ENCODE assay signal across 14 cellular contexts in the genomic region with DNA sequence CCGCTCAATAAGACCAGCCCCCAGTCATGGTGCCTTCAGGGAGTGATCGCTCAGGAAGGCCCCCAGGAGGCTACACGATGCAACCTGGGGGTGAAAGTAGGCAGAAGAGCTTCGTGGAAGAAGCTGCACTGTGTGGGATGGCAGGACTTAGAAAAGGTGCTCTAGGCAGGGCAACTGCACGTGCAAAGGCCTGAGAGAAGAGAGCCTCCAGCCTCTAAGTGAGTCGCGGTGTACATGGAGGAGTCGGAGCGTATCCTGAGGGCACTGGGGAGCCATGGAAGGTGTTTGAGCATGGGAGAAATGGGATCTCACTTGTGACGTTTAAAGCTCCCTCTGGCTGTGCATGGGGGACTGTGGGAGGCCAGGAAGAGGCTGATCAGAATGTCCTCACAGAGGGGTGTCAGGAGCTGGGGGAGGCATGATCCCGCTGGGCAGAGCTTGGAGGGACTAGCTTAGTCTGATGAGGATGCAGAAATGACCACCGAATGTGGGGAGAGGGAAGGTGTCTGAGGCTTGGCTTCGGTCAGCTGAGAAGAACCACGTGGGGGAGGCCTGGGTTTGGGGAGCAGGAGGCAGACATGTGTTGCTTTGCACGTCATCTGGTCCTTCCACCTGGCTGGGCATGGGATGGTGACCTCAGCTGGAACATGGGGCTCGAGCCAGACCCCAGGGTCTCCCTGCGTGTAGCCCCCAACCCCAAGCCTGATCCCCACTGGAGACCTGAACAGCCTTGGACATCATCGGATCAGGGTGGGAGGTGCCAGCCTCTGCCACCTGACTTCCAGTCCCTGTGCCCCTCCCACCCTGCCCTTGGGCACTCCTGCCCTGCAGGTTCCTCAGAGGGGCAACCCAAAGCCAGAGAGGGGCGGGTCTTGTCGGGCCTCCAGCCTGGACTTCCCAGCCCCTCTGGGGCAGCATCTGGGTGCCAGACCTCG. TPM values are rescaled to one million over a fixed set of nuclear protein-coding genes. Genes with fewer than 3 reads are reported as not detected.
A peak's percentile ranks its signal among the peaks of the same experiment; 100 is the strongest.
DNase-seq lines count a peak whose midpoint lies in the region; ATAC-seq and TF ChIP-seq lines count a peak whose summit lies in the region.
"Had no signal": no experiment of that assay in that cellular context is flagged by ENCODE, and none has a peak within 500 bp of the region (broad histone marks: within the 10 kb centered on the region; RNA-seq: fewer than 3 reads in every experiment).

No MANE protein-coding gene starts in this region.

- peak overlapping the region; percentile 9 for H3K4me3 Mint-ChIP-seq in activated naive CD8-positive, alpha-beta T cell
- H3K4me3 Mint-ChIP-seq in activated naive CD8-positive, alpha-beta T cell treated with anti-CD3 and anti-CD28 coated beads, Interleukin-2, amount 50 U/mL, for 24 hours = no peak overlapping the region
- H3K4me3 Mint-ChIP-seq in brain (peak overlapping the region; percentile 87 to 95 (median 90)), type B pancreatic cell (peak overlapping the region; percentile 60), endothelial cell (ENCODE audit: unreplicated experiment) (no peak overlapping the region)
- H3K4me3 Mint-ChIP-seq: activated CD4-positive, alpha-beta memory T cell treated with anti-CD3 and anti-CD28 coated beads, Interleukin-2, amount 10 ng/mL, durations not matched to agents 7 days and 5 days had no signal

- peaks cover 36% of the 10 kb centered on the region for H3K27me3 Mint-ChIP-seq in activated naive CD8-positive, alpha-beta T cell
- H3K27me3 Mint-ChIP-seq in activated naive CD8-positive, alpha-beta T cell treated with anti-CD3 and anti-CD28 coated beads, Interleukin-2, amount 50 U/mL, for 24 hours = peaks cover 65% of the 10 kb centered on the region
- H3K27me3 Mint-ChIP-seq in brain = peaks cover 18% of the 10 kb centered on the region
- H3K27me3 Mint-ChIP-seq in type B pancreatic cell = peaks cover 64% of the 10 kb centered on the region
- H3K27me3 Mint-ChIP-seq in endothelial cell (ENCODE audit: unreplicated experiment) = peaks cover 29% of the 10 kb centered on the region

- H3K36me3 Mint-ChIP-seq in activated naive CD8-positive, alpha-beta T cell = no peaks in the 10 kb centered on the region
- no peaks in the 10 kb centered on the region for H3K36me3 Mint-ChIP-seq in activated naive CD8-positive, alpha-beta T cell treated with anti-CD3 and anti-CD28 coated beads, Interleukin-2, amount 50 U/mL, for 24 hours (ENCODE audit: low read depth)
- peaks cover 14% of the 10 kb centered on the region for H3K36me3 Mint-ChIP-seq in brain
- no peaks in the 10 kb centered on the region for H3K36me3 Mint-ChIP-seq in type B pancreatic cell
- peaks cover 5% of the 10 kb centered on the region for H3K36me3 Mint-ChIP-seq in endothelial cell (ENCODE audit: low read depth, unreplicated experiment)

- TF ChIP-seq CTCF in brain (conservative IDR thresholded peaks at IDR 0.05) = no peak
- TF ChIP-seq CTCF in type B pancreatic cell (conservative IDR thresholded peaks at IDR 0.05) = no peak
- no peak for TF ChIP-seq CTCF in endothelial cell (IDR thresholded peaks at IDR 0.05; ENCODE audit: unreplicated experiment)

- H3K9me3 Mint-ChIP-seq in activated naive CD8-positive, alpha-beta T cell (ENCODE audit: low read depth) = no peaks in the 10 kb centered on the region
- H3K9me3 Mint-ChIP-seq in activated naive CD8-positive, alpha-beta T cell treated with anti-CD3 and anti-CD28 coated beads, Interleukin-2, amount 50 U/mL, for 24 hours = no peaks in the 10 kb centered on the region
- H3K9me3 Mint-ChIP-seq in brain (peaks cover 0 to 6% (median 0%) of the 10 kb centered on the region in 5 experiments), type B pancreatic cell (no peaks in the 10 kb centered on the region), endothelial cell (ENCODE audit: unreplicated experiment) (no peaks in the 10 kb centered on the region)
- H3K9me3 Mint-ChIP-seq: activated CD4-positive, alpha-beta memory T cell treated with anti-CD3 and anti-CD28 coated beads, Interleukin-2, amount 10 ng/mL, durations not matched to agents 7 days and 5 days; activated T-helper 2 cell treated with anti-CD3 and anti-CD28 coated beads, Interferon-gamma antibody, Interleukin-2, Interleukin-4, amounts not matched to agents 10 μg/mL and 5 μg/mL and 100 μg/mL, durations not matched to agents 14 hours and 24 hours and 36 hours had no signal

- H3K27ac Mint-ChIP-seq in activated naive CD8-positive, alpha-beta T cell = no peak overlapping the region
- no peak overlapping the region for H3K27ac Mint-ChIP-seq in activated naive CD8-positive, alpha-beta T cell treated with anti-CD3 and anti-CD28 coated beads, Interleukin-2, amount 50 U/mL, for 24 hours
- H3K27ac Mint-ChIP-seq in brain (peak overlapping the region; percentile 88 to 100 (median 99)), type B pancreatic cell (no peak overlapping the region), endothelial cell (ENCODE audit: unreplicated experiment) (no peak overlapping the region)
- H3K27ac Mint-ChIP-seq: activated CD4-positive, alpha-beta memory T cell treated with anti-CD3 and anti-CD28 coated beads, Interleukin-2, amount 10 ng/mL, durations not matched to agents 7 days and 5 days; activated T-helper 2 cell treated with anti-CD3 and anti-CD28 coated beads, Interferon-gamma antibody, Interleukin-2, Interleukin-4, amounts not matched to agents 10 μg/mL and 5 μg/mL and 100 μg/mL, durations not matched to agents 14 hours and 24 hours and 36 hours had no signal

- no peak for ATAC-seq in activated naive CD8-positive, alpha-beta T cell treated with anti-CD3 and anti-CD28 coated beads, Interleukin-2, amount 50 U/mL, for 24 hours
- ATAC-seq in HG03521 (IDR thresholded peaks at IDR 0.05; ENCODE audit: unreplicated experiment) = no peak

- no peak for DNase-seq in activated naive CD8-positive, alpha-beta T cell treated with anti-CD3 and anti-CD28 coated beads, Interleukin-2, amount 50 U/mL, for 24 hours
- DNase-seq in medulla oblongata (ENCODE audit: extremely low spot score) (peak; percentile 77), type B pancreatic cell (ENCODE audit: extremely low spot score, unreplicated experiment) (no peak), islet precursor cell (no peak), endothelial cell (ENCODE audit: low spot score) (no peak)
- DNase-seq: activated CD4-positive, alpha-beta memory T cell treated with anti-CD3 and anti-CD28 coated beads, Interleukin-2, amount 10 ng/mL, durations not matched to agents 7 days and 5 days; effector CD4-positive, alpha-beta T cell; mammary epithelial cell; SHP77 treated with DMSO at 0.1 percent for 48 hours; stimulated activated CD4-positive, alpha-beta T cell treated with anti-CD3 and anti-CD28 coated beads, Interleukin-4, amount 100 ng/mL, for 4 hours had no signal

- peaks cover 21% of the 10 kb centered on the region for H3K4me1 Mint-ChIP-seq in activated naive CD8-positive, alpha-beta T cell (ENCODE audit: low read depth)
- peaks cover 13% of the 10 kb centered on the region for H3K4me1 Mint-ChIP-seq in activated naive CD8-positive, alpha-beta T cell treated with anti-CD3 and anti-CD28 coated beads, Interleukin-2, amount 50 U/mL, for 24 hours
- peaks cover 65% of the 10 kb centered on the region for H3K4me1 Mint-ChIP-seq in brain
- H3K4me1 Mint-ChIP-seq in type B pancreatic cell (ENCODE audit: unreplicated experiment) = peaks cover 15% of the 10 kb centered on the region
- H3K4me1 Mint-ChIP-seq in endothelial cell (ENCODE audit: unreplicated experiment) = peaks cover 3% of the 10 kb centered on the region

RNA-seq across cellular contexts. Expression of gene APC2, which starts 1.1 kb away (rescaled TPM):
- polyA plus RNA-seq in brain (ENCODE audit: insufficient read depth, low read depth, low replicate concordance) = 69.7 TPM
- total RNA-seq in type B pancreatic cell (ENCODE audit: low replicate concordance) = 1.2 and 9.2 TPM in 2 replicates
- 1.9 TPM for total RNA-seq in endothelial cell (ENCODE audit: unreplicated experiment)

RNA-seq across cellular contexts. Expression of gene RPS15, which starts 12.8 kb away (rescaled TPM):
- 3,425 TPM for polyA plus RNA-seq in brain (ENCODE audit: insufficient read depth, low read depth, low replicate concordance)
- total RNA-seq in type B pancreatic cell (ENCODE audit: low replicate concordance) (1,251 and 1,344 TPM in 2 replicates), endothelial cell (ENCODE audit: unreplicated experiment) (1,175 TPM)

RNA-seq across cellular contexts. Expression of gene C19orf25, which starts 28.0 kb away (rescaled TPM):
- polyA plus RNA-seq in brain (ENCODE audit: insufficient read depth, low read depth, low replicate concordance) = 101 TPM
- total RNA-seq in type B pancreatic cell (ENCODE audit: low replicate concordance) (36.6 and 37.5 TPM in 2 replicates), endothelial cell (ENCODE audit: unreplicated experiment) (29.7 TPM)

RNA-seq across cellular contexts. Expression of gene PCSK4, which starts 39.1 kb away (rescaled TPM):
- 3.9 TPM for polyA plus RNA-seq in brain (ENCODE audit: insufficient read depth, low read depth, low replicate concordance)
- total RNA-seq in type B pancreatic cell (ENCODE audit: low replicate concordance) (9.6 and 12.4 TPM in 2 replicates), endothelial cell (ENCODE audit: unreplicated experiment) (8.4 TPM)

RNA-seq across cellular contexts. Expression of gene REEP6, which starts 40.0 kb away (rescaled TPM):
- 10.4 TPM for polyA plus RNA-seq in brain (ENCODE audit: insufficient read depth, low read depth, low replicate concordance)
- total RNA-seq in type B pancreatic cell (ENCODE audit: low replicate concordance) (17.3 and 34.5 TPM in 2 replicates), endothelial cell (ENCODE audit: unreplicated experiment) (2.3 TPM)

Comparison
In these comparisons a context has a peak if more than half of its experiments do, and no peak if none do; other contexts are left out.
1. H3K4me3 Mint-ChIP-seq: peak in activated naive CD8-positive, alpha-beta T cell (single experiment), brain (5 of 5) and type B pancreatic cell (single experiment); none in activated naive CD8-positive, alpha-beta T cell treated with anti-CD3 and anti-CD28 coated beads, Interleukin-2, amount 50 U/mL, for 24 hours (single experiment) and endothelial cell (single experiment).
2. H3K27ac Mint-ChIP-seq: peak in brain (5 of 5); none in activated naive CD8-positive, alpha-beta T cell (single experiment), activated naive CD8-positive, alpha-beta T cell treated with anti-CD3 and anti-CD28 coated beads, Interleukin-2, amount 50 U/mL, for 24 hours (single experiment), type B pancreatic cell (single experiment) and endothelial cell (single experiment).